Comparison of ENCODE assay signal across 13 cellular contexts in the genomic region with DNA sequence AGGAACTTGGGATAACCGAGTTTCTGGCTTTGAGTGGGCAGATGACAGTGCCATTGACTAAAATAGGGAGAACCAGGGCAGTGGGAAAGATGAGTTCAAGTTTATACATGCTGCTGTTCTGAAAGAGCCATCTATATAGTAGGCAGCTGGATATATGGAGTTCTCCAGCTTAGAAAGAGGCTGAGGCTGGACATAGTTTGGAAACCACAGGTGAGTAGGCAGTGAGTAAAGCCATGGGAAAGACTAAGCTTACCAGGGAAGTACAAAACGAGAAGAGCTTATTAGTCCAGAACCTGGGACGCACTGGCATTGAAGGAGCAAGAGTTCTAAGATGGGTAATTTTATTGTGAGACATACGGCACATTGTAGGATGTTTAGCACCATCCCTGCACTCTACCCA. TPM values are rescaled to one million over a fixed set of nuclear protein-coding genes. Genes with fewer than 3 reads are reported as not detected.
A peak's percentile ranks its signal among the peaks of the same experiment; 100 is the strongest.
DNase-seq lines count a peak whose midpoint lies in the region; ATAC-seq, FAIRE-seq and TF ChIP-seq lines count a peak whose summit lies in the region.
"Had no signal": no experiment of that assay in that cellular context is flagged by ENCODE, and none has a peak within 500 bp of the region (broad histone marks: within the 10 kb centered on the region; RNA-seq: fewer than 3 reads in every experiment).

No MANE protein-coding gene starts in this region.

- DNase-seq in AG08395 (ENCODE audit: low spot score) = peak; percentile 5
- peak; percentile 76 for DNase-seq in HT1080 (ENCODE audit: low read depth)
- DNase-seq in bronchial epithelial cell (ENCODE audit: low read depth) = peak; percentile 95
- no peak for DNase-seq in naive thymus-derived CD8-positive, alpha-beta T cell
- DNase-seq in NCI-H748 (lab: John Stamatoyannopoulos, UW; ENCODE audit: unreplicated experiment) = no peak
- DNase-seq in CD14-positive monocyte (ENCODE audit: low spot score) = no peak
- DNase-seq in testis = no peak
- DNase-seq in GM12892 (ENCODE audit: insufficient read length) = no peak
- DNase-seq: activated CD4-positive, alpha-beta memory T cell treated with anti-CD3 and anti-CD28 coated beads, Interleukin-2, amount 10 ng/mL, durations not matched to agents 7 days and 5 days; cerebellar nuclear complex; head of caudate nucleus; NCI-H2171 had no signal

- H3K36me3 Mint-ChIP-seq in naive thymus-derived CD8-positive, alpha-beta T cell = no peaks in the 10 kb centered on the region
- H3K36me3 Mint-ChIP-seq in CD14-positive monocyte = peaks cover 0 to 7% of the 10 kb centered on the region in 2 donors

- peaks cover 2% of the 10 kb centered on the region for H3K36me3 ChIP-seq in bronchial epithelial cell (ENCODE audit: control insufficient read depth, insufficient read depth, low read length)
- H3K36me3 ChIP-seq in testis (ENCODE audit: low read depth, missing control alignments) = no peaks in the 10 kb centered on the region

- no peaks in the 10 kb centered on the region for H3K9me3 Mint-ChIP-seq in naive thymus-derived CD8-positive, alpha-beta T cell
- H3K9me3 Mint-ChIP-seq in CD14-positive monocyte = peaks cover 0 to 2% (median 0%) of the 10 kb centered on the region in 7 donors
- H3K9me3 Mint-ChIP-seq: activated CD4-positive, alpha-beta memory T cell treated with anti-CD3 and anti-CD28 coated beads, Interleukin-2, amount 10 ng/mL, durations not matched to agents 7 days and 5 days had no signal

- intact Hi-C loops in CD14-positive monocyte (cut with micrococcal nuclease) (no loop called here), testis (cut with DNase I; ENCODE audit: low total_unique reads) (no loop called here)

- no peak for ATAC-seq in naive thymus-derived CD8-positive, alpha-beta T cell

- TF ChIP-seq CTCF in bronchial epithelial cell (IDR thresholded peaks at IDR 0.05; ENCODE audit: insufficient read depth, low read length, severe bottlenecking) = no peak
- TF ChIP-seq CTCF in CD14-positive monocyte (IDR thresholded peaks at IDR 0.05) = no peak
- no peak for TF ChIP-seq CTCF in testis (IDR thresholded peaks at IDR 0.05)

- no peaks in the 10 kb centered on the region for H3K27me3 Mint-ChIP-seq in naive thymus-derived CD8-positive, alpha-beta T cell
- no peaks in the 10 kb centered on the region for H3K27me3 Mint-ChIP-seq in CD14-positive monocyte (ENCODE audit: low read depth in 3 of 3)
- H3K27me3 Mint-ChIP-seq: activated CD4-positive, alpha-beta memory T cell treated with anti-CD3 and anti-CD28 coated beads, Interleukin-2, amount 10 ng/mL, durations not matched to agents 7 days and 5 days had no signal

- POLR2A ChIA-PET in naive thymus-derived CD8-positive, alpha-beta T cell (lab: Charles Lee) = interaction anchor here (0.6 kb wide), 1 partner anchor 67 kb away, joined by 5 read pairs; no protein-coding TSS in a partner anchor

- WGBS in testis, 2 donors = 86 to 89% methylated on average over 4 of the region's 4 CpGs

- H3K27me3 ChIP-seq in bronchial epithelial cell (ENCODE audit: control insufficient read depth, insufficient read depth, low read length) (no peaks in the 10 kb centered on the region), testis (no peaks in the 10 kb centered on the region)

- no peaks in the 10 kb centered on the region for H3K9me3 ChIP-seq in testis

- no peaks in the 10 kb centered on the region for H3K4me1 ChIP-seq in testis

- no peak overlapping the region for H3K27ac ChIP-seq in testis

- H3K4me1 Mint-ChIP-seq in naive thymus-derived CD8-positive, alpha-beta T cell = peaks cover 15 to 27% (median 23%) of the 10 kb centered on the region in 4 donors
- peaks cover 13% of the 10 kb centered on the region for H3K4me1 Mint-ChIP-seq in CD14-positive monocyte

- TF ChIP-seq POLR2A in testis (IDR thresholded peaks at IDR 0.05) = no peak
- TF ChIP-seq POLR2A in GM12892 (IDR thresholded peaks at IDR 0.05; ENCODE audit: low read depth, low read length) = no peak

- FAIRE-seq in bronchial epithelial cell (lab: Jason Lieb, UNC) = no peak
- FAIRE-seq in GM12892 (lab: Jason Lieb, UNC) = no peak
- FAIRE-seq: GM12891 had no signal

- no peak overlapping the region for H3K4me3 Mint-ChIP-seq in naive thymus-derived CD8-positive, alpha-beta T cell
- H3K4me3 Mint-ChIP-seq in CD14-positive monocyte = no peak overlapping the region
- H3K4me3 Mint-ChIP-seq: activated CD4-positive, alpha-beta memory T cell treated with anti-CD3 and anti-CD28 coated beads, Interleukin-2, amount 10 ng/mL, durations not matched to agents 7 days and 5 days had no signal

- peak overlapping the region in 8 of 10 donors; percentile 33 to 73 (median 60) for H3K27ac Mint-ChIP-seq in naive thymus-derived CD8-positive, alpha-beta T cell
- H3K27ac Mint-ChIP-seq in CD14-positive monocyte = peak overlapping the region in 2 of 7 donors; percentile 6 to 60
- H3K27ac Mint-ChIP-seq: activated CD4-positive, alpha-beta memory T cell treated with anti-CD3 and anti-CD28 coated beads, Interleukin-2, amount 10 ng/mL, durations not matched to agents 7 days and 5 days had no signal

- no peak overlapping the region for H3K4me3 ChIP-seq in bronchial epithelial cell (ENCODE audit: low read depth, low read length)
- H3K4me3 ChIP-seq in testis = no peak overlapping the region

RNA-seq across cellular contexts. Expression of a gene that starts 54.2 kb away (rescaled TPM):
- total RNA-seq in HT1080 (2014; rRNA removed; shearing (Covaris generic)) = 8.9 and 23.9 TPM in 2 replicates
- polyA plus RNA-seq in HT1080 (2015; cell fraction: cytosol; rRNA removed) = 19.2 and 26.3 TPM in 2 replicates
- polyA plus RNA-seq in HT1080 (2015; cell fraction: nucleus; rRNA removed) = 25.3 and 29.2 TPM in 2 replicates
- total RNA-seq in bronchial epithelial cell = 7.4 and 8.1 TPM in 2 replicates
- 100 to 1,000 TPM in 1 of 2 experiments, 10 to 100 TPM in 1; 96.6 to 100 TPM for total RNA-seq in naive thymus-derived CD8-positive, alpha-beta T cell
- 10 to 100 TPM; 28.7 to 41.1 (median 38.9) TPM for polyA plus RNA-seq in naive thymus-derived CD8-positive, alpha-beta T cell
- 10 to 100 TPM; 15.9 to 25.5 TPM for polyA plus RNA-seq in CD14-positive monocyte
- total RNA-seq in testis = 10 to 100 TPM; 48.7 to 56.9 TPM
- polyA plus RNA-seq in testis (ENCODE audit: insufficient read depth, low read depth, low replicate concordance) = 33.9 TPM
- 8.9 TPM for polyA plus RNA-seq in GM12892 (2012; ENCODE audit: missing spikeins)

Comparison
In these comparisons a context has a peak if more than half of its experiments do, and no peak if none do; other contexts are left out.
1. DNase-seq: peak in AG08395 (single experiment), HT1080 (single experiment) and bronchial epithelial cell (single experiment); none in naive thymus-derived CD8-positive, alpha-beta T cell (0 of 10), NCI-H748 (single experiment), CD14-positive monocyte (single experiment), testis (single experiment) and GM12892 (single experiment).